In genomic region chr20:32569018-32569379, GRCh38 we compare ENCODE assay signal across 1 cellular context.
TF ChIP-seq lines count a peak whose summit lies in the region.

No MANE protein-coding gene starts in this region.

TF ChIP-seq in A549, 52 proteins besides CTCF, POLR2A, EP300 and RAD21:
- TF ChIP-seq HDAC2 (IDR thresholded peaks at IDR 0.05) (no peak), ZFP36 (IDR thresholded peaks at IDR 0.05; ENCODE audit: borderline replicate concordance, partially characterized antibody) (peak; percentile 90)
TF ChIP-seq in A549: peak in this region for 1.
